ENCODE assay signal across 1 cellular context in the genomic region with DNA sequence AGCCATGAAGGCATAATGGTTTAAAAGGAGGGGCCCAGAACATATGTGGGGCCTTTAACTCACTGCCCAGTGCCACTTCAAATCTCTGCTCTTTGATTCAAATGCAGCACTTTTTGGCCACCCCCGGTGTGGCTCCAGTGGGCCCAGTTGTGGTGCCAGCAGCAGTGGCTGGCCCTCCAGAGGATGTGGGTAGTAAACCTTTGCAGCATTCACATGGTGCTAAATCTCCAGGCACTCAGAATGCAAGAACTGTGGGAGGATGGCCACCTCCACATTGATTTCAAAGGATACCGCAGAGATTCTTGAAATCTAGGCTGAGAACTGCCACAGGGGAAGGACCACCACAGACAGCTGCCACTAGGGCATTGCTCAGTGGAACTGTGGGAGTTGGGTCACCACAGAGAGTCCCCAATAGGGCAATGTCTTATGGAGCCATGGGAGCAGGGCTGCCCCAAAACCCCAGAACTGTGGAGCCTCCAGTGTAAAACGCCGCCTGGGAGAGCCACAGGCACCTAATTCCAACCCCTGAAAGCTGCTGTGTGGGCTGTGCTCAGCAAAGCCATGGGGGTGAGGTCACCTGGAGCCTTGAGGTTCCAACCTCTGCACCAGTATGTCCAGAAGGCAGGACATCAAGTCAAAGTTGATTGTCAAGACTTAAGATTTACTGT.
TF ChIP-seq lines count a peak whose summit lies in the region.

No MANE protein-coding gene starts in this region.

TF ChIP-seq in IMR-90, 13 proteins besides CTCF, POLR2A, EP300 and RAD21:
- TF ChIP-seq USF2 (IDR thresholded peaks at IDR 0.05; ENCODE audit: low read depth, low read length) (no peak), CHD1 (IDR thresholded peaks at IDR 0.05; ENCODE audit: low read depth, low read length) (no peak), BHLHE40 (IDR thresholded peaks at IDR 0.05; ENCODE audit: low read depth, low read length) (no peak), MAFK (IDR thresholded peaks at IDR 0.05; ENCODE audit: low read depth, low read length) (no peak), NFE2L2 (IDR thresholded peaks at IDR 0.05; ENCODE audit: low read depth, low read length) (no peak), FOS (IDR thresholded peaks at IDR 0.05; ENCODE audit: low read depth, low read length) (no peak), MAZ (IDR thresholded peaks at IDR 0.05; ENCODE audit: borderline replicate concordance, low read depth, low read length) (no peak), CEBPB (IDR thresholded peaks at IDR 0.05; ENCODE audit: low read depth, low read length) (no peak), SMC3 (IDR thresholded peaks at IDR 0.05; ENCODE audit: low read depth, low read length) (no peak), MXI1 (IDR thresholded peaks at IDR 0.05; ENCODE audit: borderline replicate concordance, low read depth, low read length) (no peak), RFX5 (IDR thresholded peaks at IDR 0.05; ENCODE audit: low read depth, low read length) (no peak), RCOR1 (IDR thresholded peaks at IDR 0.05; ENCODE audit: insufficient replicate concordance, low read length) (no peak)
- TF ChIP-seq, protein P1, sequence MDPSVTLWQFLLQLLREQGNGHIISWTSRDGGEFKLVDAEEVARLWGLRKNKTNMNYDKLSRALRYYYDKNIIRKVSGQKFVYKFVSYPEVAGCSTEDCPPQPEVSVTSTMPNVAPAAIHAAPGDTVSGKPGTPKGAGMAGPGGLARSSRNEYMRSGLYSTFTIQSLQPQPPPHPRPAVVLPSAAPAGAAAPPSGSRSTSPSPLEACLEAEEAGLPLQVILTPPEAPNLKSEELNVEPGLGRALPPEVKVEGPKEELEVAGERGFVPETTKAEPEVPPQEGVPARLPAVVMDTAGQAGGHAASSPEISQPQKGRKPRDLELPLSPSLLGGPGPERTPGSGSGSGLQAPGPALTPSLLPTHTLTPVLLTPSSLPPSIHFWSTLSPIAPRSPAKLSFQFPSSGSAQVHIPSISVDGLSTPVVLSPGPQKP (IDR thresholded peaks at IDR 0.05; ENCODE audit: borderline replicate concordance, low read depth, low read length): no peak
